In the genomic region with DNA sequence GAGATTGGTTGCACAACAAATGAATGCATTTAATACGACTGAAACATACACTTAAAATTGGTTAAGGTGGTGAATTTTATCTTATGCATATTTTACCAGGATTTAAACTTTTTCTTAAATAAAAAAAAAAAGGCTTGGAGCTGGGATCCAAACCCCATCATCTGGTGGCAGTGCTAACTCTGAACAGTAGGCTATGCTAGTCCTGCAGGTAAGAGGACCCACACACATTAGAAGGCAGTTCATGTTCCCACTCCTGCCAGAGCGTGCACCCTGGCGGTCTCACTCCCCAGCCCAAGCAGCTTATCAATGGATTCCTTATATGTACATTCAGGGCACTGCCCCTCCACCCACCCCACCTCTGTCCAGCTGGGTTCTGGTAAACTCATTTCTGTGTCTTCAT, we compare ENCODE assay signal across 18 cellular contexts. TPM values are rescaled to one million over a fixed set of nuclear protein-coding genes. Genes with fewer than 3 reads are reported as not detected.
DNase-seq lines count a peak whose midpoint lies in the region; ATAC-seq and TF ChIP-seq lines count a peak whose summit lies in the region.
"Had no signal": no experiment of that assay in that cellular context is flagged by ENCODE, and none has a peak within 500 bp of the region (broad histone marks: within the 10 kb centered on the region; RNA-seq: fewer than 3 reads in every experiment).

No MANE protein-coding gene starts in this region.

- WGBS in mammary epithelial cell (ENCODE audit: low coverage, missing lambda C conversion rate), result 97% methylated on average over 3 of the region's 3 CpGs

- TF ChIP-seq CTCF in left ventricle myocardium inferior (IDR thresholded peaks at IDR 0.05; ENCODE audit: borderline replicate concordance), result peak; percentile 13
- peak; percentile 30 to 60 for TF ChIP-seq CTCF in mammary epithelial cell (conservative IDR thresholded peaks at IDR 0.05 in 1 of 2, IDR thresholded peaks at IDR 0.05 in 1 of 2; ENCODE audit: extremely low read depth in 1 of 2, insufficient read depth in 1 of 2, low read depth in 1 of 2, low read length in 2 of 2)
- TF ChIP-seq CTCF in coronary artery (IDR thresholded peaks at IDR 0.05), result no peak
- no peak for TF ChIP-seq CTCF in HFFc6 (IDR thresholded peaks at IDR 0.05)

- H3K27ac Mint-ChIP-seq in HFFc6, result no peak overlapping the region
- H3K27ac Mint-ChIP-seq: CD4-positive, alpha-beta T cell; H9 had no signal

- BruUV-seq in mammary epithelial cell (replicated peaks; lab: Mats Ljungman, UMichigan), result no TSS peak

- no peak for DNase-seq in left ventricle myocardium inferior
- no peak for DNase-seq in Right ventricle myocardium superior
- DNase-seq in mammary epithelial cell, result no peak
- no peak for DNase-seq in left lobe of liver (ENCODE audit: low spot score)
- DNase-seq in coronary artery (ENCODE audit: low spot score), result no peak
- DNase-seq in HFFc6, result no peak
- DNase-seq: BE2C; Caco-2; CD4-positive, alpha-beta T cell; H9; NCI-H1092 treated with DMSO at 0.1 percent for 48 hours; NCI-H146; NCI-H2029 treated with DMSO at 0.1 percent for 48 hours; NCI-H2171; NCI-H526; RPMI8226 had no signal

- H3K9me3 Mint-ChIP-seq in HFFc6, result no peaks in the 10 kb centered on the region
- H3K9me3 Mint-ChIP-seq: CD4-positive, alpha-beta T cell; H9 had no signal

- ATAC-seq in Right ventricle myocardium superior (ENCODE audit: poor library complexity), result no peak
- ATAC-seq in left lobe of liver, result peak; percentile 82
- ATAC-seq in HG03097 (IDR thresholded peaks at IDR 0.05; ENCODE audit: low FRiP score, unreplicated experiment), result no peak

- H3K9me3 ChIP-seq in left ventricle myocardium inferior (replicated peaks) (peaks cover 5% of the 10 kb centered on the region), mammary epithelial cell (replicated peaks; ENCODE audit: insufficient read depth, low read length) (no peaks in the 10 kb centered on the region)
- H3K9me3 ChIP-seq: BE2C, Caco-2 had no signal

- no peaks in the 10 kb centered on the region for H3K4me1 Mint-ChIP-seq in HFFc6 (ENCODE audit: low read depth)

- peaks cover 23% of the 10 kb centered on the region for H3K27me3 Mint-ChIP-seq in HFFc6 (ENCODE audit: insufficient read depth)

- no peak overlapping the region for H3K4me2 ChIP-seq in mammary epithelial cell (ENCODE audit: insufficient read depth, low read depth, low read length)
- H3K4me2 ChIP-seq: KMS-11 had no signal

- intact Hi-C loops in left ventricle myocardium inferior (cut with micrococcal nuclease), result no loop called here
- intact Hi-C loops in Right ventricle myocardium superior (cut with DNase I), result no loop called here
- intact Hi-C loops in mammary epithelial cell (cut with micrococcal nuclease), result loop anchor here (1.0 to 5.0 kb wide), 2 partner anchors 44 to 74 kb away; no protein-coding TSS in a partner anchor

- H3K4me3 ChIP-seq in left ventricle myocardium inferior (no peak overlapping the region), mammary epithelial cell (replicated peaks in 1 of 3; ENCODE audit: insufficient read depth in 1 of 3, low read depth in 2 of 3, low read length in 3 of 3) (no peak overlapping the region), coronary artery (no peak overlapping the region)

- CTCF ChIA-PET in mammary epithelial cell (lab: Charles Lee; ENCODE audit: low non-redundant PET), result interaction anchor here (0.7 kb wide), 1 partner anchor 73 kb away, joined by 3 read pairs; no protein-coding TSS in a partner anchor

- H2AFZ ChIP-seq in mammary epithelial cell (ENCODE audit: low read depth, low read length), result no peak overlapping the region

- dilution Hi-C loops in mammary epithelial cell (cut with HindIII; ENCODE audit: low sequenced_read_pairs), result no loop called here

- no peaks in the 10 kb centered on the region for H3K79me2 ChIP-seq in mammary epithelial cell (ENCODE audit: insufficient read depth, low read length)

- H3K27me3 ChIP-seq in left ventricle myocardium inferior (ENCODE audit: low read depth), result peaks cover 33% of the 10 kb centered on the region
- no peaks in the 10 kb centered on the region for H3K27me3 ChIP-seq in mammary epithelial cell (ENCODE audit: insufficient read depth, low read length)
- H3K27me3 ChIP-seq: BE2C had no signal

- H3K36me3 Mint-ChIP-seq in HFFc6 (ENCODE audit: low read depth), result no peaks in the 10 kb centered on the region

- H3K36me3 ChIP-seq in left ventricle myocardium inferior (no peaks in the 10 kb centered on the region), mammary epithelial cell (ENCODE audit: insufficient read depth, low read length) (no peaks in the 10 kb centered on the region)
- H3K36me3 ChIP-seq: BE2C had no signal

- H3K27ac ChIP-seq in left ventricle myocardium inferior (replicated peaks) (no peak overlapping the region), mammary epithelial cell (ENCODE audit: insufficient read depth, low read depth, low read length) (no peak overlapping the region), coronary artery (no peak overlapping the region)
- H3K27ac ChIP-seq: KMS-11 had no signal

- no peak overlapping the region for H3K4me3 Mint-ChIP-seq in HFFc6
- H3K4me3 Mint-ChIP-seq: CD4-positive, alpha-beta T cell; H9 had no signal

- no peak overlapping the region for H3K9ac ChIP-seq in mammary epithelial cell (ENCODE audit: insufficient read depth, low read length)
- H3K9ac ChIP-seq: KMS-11 had no signal

- H3K4me1 ChIP-seq in left ventricle myocardium inferior (no peaks in the 10 kb centered on the region), mammary epithelial cell (ENCODE audit: insufficient read depth, low read length) (no peaks in the 10 kb centered on the region)
- H3K4me1 ChIP-seq: BE2C had no signal

- in situ Hi-C loops in mammary epithelial cell (cut with MboI; ENCODE audit: low sequenced_read_pairs in 2 of 2), result no loop called here

- no peaks in the 10 kb centered on the region for H4K20me1 ChIP-seq in mammary epithelial cell (ENCODE audit: insufficient read depth, low read length)

RNA-seq across cellular contexts. Expression of gene CEBPA, which starts 31.3 kb away (rescaled TPM):
- 1.7 TPM for total RNA-seq in left ventricle myocardium inferior
- total RNA-seq in Right ventricle myocardium superior, result 3.4 TPM
- total RNA-seq in mammary epithelial cell, result 1 to 10 TPM; 2.8 to 3.3 TPM
- polyA plus RNA-seq in mammary epithelial cell, result 1.1 TPM
- polyA minus RNA-seq in mammary epithelial cell, result 0.47 TPM
- 185 TPM for total RNA-seq in left lobe of liver
- under 1 TPM in 5 of 6 experiments, not detected in 1; 0.12 to 0.24 (median 0.14) TPM for total RNA-seq in HFFc6 (2021; fragmentation: NEBNext Ultra II Directional; extraction: Animal tissue kit (Norgen Biotek cat#: 25700))

RNA-seq across cellular contexts. Expression of gene CEBPG, which starts 39.9 kb away (rescaled TPM):
- total RNA-seq in left ventricle myocardium inferior, result 13.0 TPM
- total RNA-seq in Right ventricle myocardium superior, result 16.1 TPM
- total RNA-seq in mammary epithelial cell, result 10 to 100 TPM; 39.5 to 50.0 TPM
- polyA plus RNA-seq in mammary epithelial cell, result 18.8 TPM
- polyA minus RNA-seq in mammary epithelial cell, result 7.5 TPM
- total RNA-seq in left lobe of liver, result 15.5 TPM
- 10 to 100 TPM; 10.0 to 11.2 (median 10.4) TPM for total RNA-seq in HFFc6 (2021; fragmentation: NEBNext Ultra II Directional; extraction: Animal tissue kit (Norgen Biotek cat#: 25700))

Comparison
In these comparisons a context has a peak if more than half of its experiments do, and no peak if none do; other contexts are left out.
1. CTCF ChIP-seq: peak in left ventricle myocardium inferior (single experiment) and mammary epithelial cell (2 of 2); none in coronary artery (single experiment) and HFFc6 (single experiment).
2. RNA of gene CEBPA, which starts 31.3 kb away (total RNA-seq): 185 TPM in left lobe of liver (single experiment); 3.4 TPM in Right ventricle myocardium superior (single experiment), 2.8 to 3.3 TPM in mammary epithelial cell, 1.7 TPM in left ventricle myocardium inferior (single experiment) and 0.12 to 0.24 TPM in HFFc6; every median in the first group is over 10 times any median in the second.